In the genomic region with DNA sequence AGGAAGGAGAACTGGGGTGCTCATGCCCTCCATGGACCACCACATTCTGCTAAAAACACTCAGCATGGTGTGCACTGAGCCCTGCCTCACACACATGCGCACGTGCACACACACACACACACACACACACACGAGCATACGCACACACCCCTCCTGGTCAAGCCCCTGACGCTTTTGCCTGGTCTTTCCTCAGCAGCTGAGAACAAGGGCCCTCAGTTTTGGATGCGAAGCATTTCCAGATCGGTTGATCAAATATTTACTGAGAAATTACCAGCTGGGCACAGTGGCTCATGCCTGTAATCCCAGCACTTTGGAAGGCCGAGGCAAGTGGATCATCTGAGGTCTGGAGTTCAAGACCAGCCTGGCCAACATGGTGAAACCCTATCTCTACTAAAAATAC, we compare ENCODE assay signal across 22 cellular contexts.
"Had no signal": no experiment of that assay in that cellular context is flagged by ENCODE, and none has a peak within 500 bp of the region (broad histone marks: within the 10 kb centered on the region; RNA-seq: fewer than 3 reads in every experiment).

No MANE protein-coding gene starts in this region.

- H3K36me3 ChIP-seq: cardiac muscle cell, heart right ventricle had no signal

- H3K36me3 Mint-ChIP-seq: mesothelial cell of epicardium, type B pancreatic cell had no signal

- H3K4me1 ChIP-seq: testis had no signal

- DNase-seq: activated CD4-positive, alpha-beta T cell treated with anti-CD3 and anti-CD28 coated beads for 1 hour; activated T-cell treated with anti-CD3 and anti-CD28 coated beads, Interleukin-2, amount 50 U/mL, for 24 hours; effector CD4-positive, alpha-beta T cell; foreskin fibroblast; heart right ventricle; naive thymus-derived CD8-positive, alpha-beta T cell; nucleus accumbens; small intestine; stimulated activated CD8-positive, alpha-beta memory T cell treated with anti-CD3 and anti-CD28 coated beads, Interleukin-4, amount 100 ng/mL, for 48 hours; stimulated activated naive B cell treated with anti-CD40 and anti-IgM and Interleukin-4, amounts not matched to agents 10 μg/mL and 1 μg/mL and 100 μg/mL, for 72 hours; T-helper 1 cell; T-helper 9 cell; testis had no signal

- ATAC-seq: activated T-helper 17 cell treated with anti-CD3 and anti-CD28 coated beads, Interleukin-2, amount 50 U/mL, for 72 hours; heart right ventricle; naive thymus-derived CD8-positive, alpha-beta T cell; sciatic nerve; stimulated activated naive B cell treated with anti-CD40 and anti-IgM and Interleukin-4, amounts not matched to agents 10 μg/mL and 1 μg/mL and 100 μg/mL, for 72 hours had no signal

- FAIRE-seq: endometrium, keratinocyte, small intestine had no signal

- H3K27me3 Mint-ChIP-seq: activated T-cell treated with anti-CD3 and anti-CD28 coated beads, Interleukin-2, amount 50 U/mL, for 24 hours; activated T-helper 17 cell treated with anti-CD3 and anti-CD28 coated beads, Interleukin-2, amount 50 U/mL, for 72 hours; naive thymus-derived CD8-positive, alpha-beta T cell; type B pancreatic cell had no signal

- H3K27ac Mint-ChIP-seq: activated T-cell treated with anti-CD3 and anti-CD28 coated beads, Interleukin-2, amount 50 U/mL, for 24 hours; activated T-helper 17 cell treated with anti-CD3 and anti-CD28 coated beads, Interleukin-2, amount 50 U/mL, for 72 hours; dendritic cell treated with granulocyte-macrophage colony-stimulating factor and Interleukin-4, amounts not matched to agents 40 ng/mL and 50 ng/mL, for 4 days; mesothelial cell of epicardium; stimulated activated naive B cell treated with anti-CD40 and anti-IgM and Interleukin-4, amounts not matched to agents 10 μg/mL and 1 μg/mL and 100 μg/mL, for 72 hours; type B pancreatic cell had no signal

- H3K9me3 ChIP-seq: testis had no signal

- H3K4me3 ChIP-seq: cardiac muscle cell, heart right ventricle, lung, testis had no signal

- H3K27ac ChIP-seq: cardiac muscle cell, heart right ventricle, testis had no signal

- H3K4me3 Mint-ChIP-seq: activated T-cell treated with anti-CD3 and anti-CD28 coated beads, Interleukin-2, amount 50 U/mL, for 24 hours; activated T-helper 17 cell treated with anti-CD3 and anti-CD28 coated beads, Interleukin-2, amount 50 U/mL, for 72 hours; dendritic cell treated with granulocyte-macrophage colony-stimulating factor and Interleukin-4, amounts not matched to agents 40 ng/mL and 50 ng/mL, for 4 days; mesothelial cell of epicardium; stimulated activated naive B cell treated with anti-CD40 and anti-IgM and Interleukin-4, amounts not matched to agents 10 μg/mL and 1 μg/mL and 100 μg/mL, for 72 hours; type B pancreatic cell had no signal
